In the genomic region with DNA sequence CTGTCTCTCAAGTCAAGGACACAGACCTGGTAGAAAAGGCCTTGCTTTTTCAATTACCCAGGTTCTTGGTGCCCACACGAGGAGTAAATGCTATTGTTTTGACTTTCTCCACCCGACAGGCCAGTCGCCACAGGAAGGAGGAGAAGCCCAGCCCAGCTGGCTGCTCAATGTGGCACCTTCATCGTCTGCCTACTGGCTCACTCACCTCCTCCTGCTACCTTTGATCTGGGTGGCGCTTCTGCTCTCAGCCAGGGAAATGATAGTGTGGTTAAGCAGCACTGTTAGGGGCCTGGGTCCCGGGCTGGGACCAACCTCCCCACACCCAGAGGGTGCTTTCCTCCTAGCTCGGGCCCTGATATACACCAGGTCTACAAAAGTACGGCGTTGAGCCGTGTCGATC, we compare ENCODE assay signal across 23 cellular contexts.
DNase-seq lines count a peak whose midpoint lies in the region; TF ChIP-seq lines count a peak whose summit lies in the region.
"Had no signal": no experiment of that assay in that cellular context is flagged by ENCODE, and none has a peak within 500 bp of the region (broad histone marks: within the 10 kb centered on the region; RNA-seq: fewer than 3 reads in every experiment).

No MANE protein-coding gene starts in this region.

- H3K4me3 ChIP-seq in BLaER1, result no peak overlapping the region
- H3K4me3 ChIP-seq in effector memory CD4-positive, alpha-beta T cell (ENCODE audit: insufficient read depth, low read depth, low read length, poor library complexity, severe bottlenecking), result no peak overlapping the region
- no peak overlapping the region for H3K4me3 ChIP-seq in esophagus muscularis mucosa
- no peak overlapping the region for H3K4me3 ChIP-seq in H7 (ENCODE audit: insufficient read depth, low read depth, low read length)
- H3K4me3 ChIP-seq: esophagus squamous epithelium, thoracic aorta had no signal

- intact Hi-C loops in esophagus muscularis mucosa (cut with DNase I), result no loop called here

- no peak overlapping the region for H3K9ac ChIP-seq in BLaER1

- WGBS in esophagus muscularis mucosa, result 80% methylated on average over 5 of the region's 11 CpGs

- H3K4me2 ChIP-seq in BLaER1, result peak overlapping the region; percentile 54

- no peaks in the 10 kb centered on the region for H3K36me3 ChIP-seq in BLaER1
- no peaks in the 10 kb centered on the region for H3K36me3 ChIP-seq in effector memory CD4-positive, alpha-beta T cell (ENCODE audit: control insufficient read depth, insufficient read depth, low read length)
- no peaks in the 10 kb centered on the region for H3K36me3 ChIP-seq in esophagus muscularis mucosa
- no peaks in the 10 kb centered on the region for H3K36me3 ChIP-seq in H7 (replicated peaks; ENCODE audit: control insufficient read depth, insufficient read depth, low read length)
- H3K36me3 ChIP-seq: esophagus squamous epithelium, thoracic aorta had no signal

- H3K27ac ChIP-seq in BLaER1 (no peak overlapping the region), esophagus muscularis mucosa (replicated peaks in 1 of 4) (no peak overlapping the region)
- no peak overlapping the region for H3K27ac ChIP-seq in effector memory CD4-positive, alpha-beta T cell (ENCODE audit: insufficient read depth, low read length, poor library complexity, severe bottlenecking)
- H3K27ac ChIP-seq: 22Rv1, thoracic aorta had no signal

- TF ChIP-seq POLR2A in esophagus muscularis mucosa (IDR thresholded peaks at IDR 0.05; ENCODE audit: low read depth), result no peak

- peaks cover 52% of the 10 kb centered on the region for H3K4me1 ChIP-seq in BLaER1
- peaks cover 3% of the 10 kb centered on the region for H3K4me1 ChIP-seq in effector memory CD4-positive, alpha-beta T cell (ENCODE audit: control insufficient read depth, insufficient read depth, low read length, poor library complexity, severe bottlenecking)
- H3K4me1 ChIP-seq in esophagus muscularis mucosa, result no peaks in the 10 kb centered on the region

- no peaks in the 10 kb centered on the region for H4K20me1 ChIP-seq in BLaER1

- H3K27me3 ChIP-seq in BLaER1, result no peaks in the 10 kb centered on the region
- no peaks in the 10 kb centered on the region for H3K27me3 ChIP-seq in effector memory CD4-positive, alpha-beta T cell (replicated peaks; ENCODE audit: control insufficient read depth, insufficient read depth, low read length, poor library complexity, severe bottlenecking)
- peaks cover 0 to 15% (median 0%) of the 10 kb centered on the region in 4 donors for H3K27me3 ChIP-seq in esophagus muscularis mucosa
- H3K27me3 ChIP-seq in H7 (ENCODE audit: control insufficient read depth, insufficient read depth, low read length), result peaks cover 3% of the 10 kb centered on the region
- H3K27me3 ChIP-seq: esophagus squamous epithelium had no signal

- DNase-seq in DMS53 (lab: John Stamatoyannopoulos, UW) (peak; percentile 40), DMS53 treated with DMSO at 0.1 percent for 48 hours (lab: John Stamatoyannopoulos, UW; ENCODE audit: unreplicated experiment) (no peak), NCI-H510A treated with DMSO at 0.1 percent for 48 hours (lab: John Stamatoyannopoulos, UW) (peak; percentile 82), islet precursor cell (peak; percentile 51), esophagus muscularis mucosa (ENCODE audit: extremely low spot score) (no peak), H7 (no peak)
- no peak for DNase-seq in effector memory CD4-positive, alpha-beta T cell
- DNase-seq: activated CD8-positive, alpha-beta memory T cell treated with anti-CD3 and anti-CD28 coated beads for 24 hours; CD4-positive, CD25-positive, alpha-beta regulatory T cell; central memory CD4-positive, alpha-beta T cell; esophagus squamous epithelium; foreskin melanocyte; GDM1; left colon; mesenchymal stem cell; NCI-H1694 treated with DMSO at 0.1 percent for 48 hours; NCI-H2171; NCI-H524 treated with DMSO at 0.1 percent for 48 hours; stimulated activated naive CD4-positive, alpha-beta T cell treated with Interleukin-2 at 50 U/mL for 16 hours; SW 1271 had no signal

- H3K9me3 ChIP-seq in BLaER1 (peaks cover 20% of the 10 kb centered on the region), esophagus muscularis mucosa (no peaks in the 10 kb centered on the region)
- H3K9me3 ChIP-seq in effector memory CD4-positive, alpha-beta T cell (ENCODE audit: control insufficient read depth, low read length), result no peaks in the 10 kb centered on the region
- H3K9me3 ChIP-seq: esophagus squamous epithelium, thoracic aorta had no signal

- TF ChIP-seq CTCF in esophagus muscularis mucosa (IDR thresholded peaks at IDR 0.05), result no peak

- no peak for TF ChIP-seq EP300 in esophagus muscularis mucosa (IDR thresholded peaks at IDR 0.05)

Comparison
In these comparisons a context has a peak if more than half of its experiments do, and no peak if none do; other contexts are left out.
1. DNase-seq: peak in DMS53 (single experiment), NCI-H510A treated with DMSO at 0.1 percent for 48 hours (single experiment) and islet precursor cell (single experiment); none in DMS53 treated with DMSO at 0.1 percent for 48 hours (single experiment), effector memory CD4-positive, alpha-beta T cell (0 of 3), esophagus muscularis mucosa (single experiment) and H7 (single experiment).